In genomic region chr22:38649841-38650522, GRCh38 we compare ENCODE assay signal across 25 cellular contexts. TPM values are rescaled to one million over a fixed set of nuclear protein-coding genes. Genes with fewer than 3 reads are reported as not detected.
DNase-seq lines count a peak whose midpoint lies in the region; ATAC-seq and FAIRE-seq lines count a peak whose summit lies in the region.
"Had no signal": no experiment of that assay in that cellular context is flagged by ENCODE, and none has a peak within 500 bp of the region (broad histone marks: within the 10 kb centered on the region; RNA-seq: fewer than 3 reads in every experiment).

No MANE protein-coding gene starts in this region.

- H3K4me1 ChIP-seq in small intestine (ENCODE audit: control insufficient read depth in 2 of 2, insufficient read depth in 1 of 2, low read depth in 1 of 2, low read length in 1 of 2): no peaks in the 10 kb centered on the region
- H3K4me1 ChIP-seq: BE2C, gastroesophageal sphincter had no signal

- DNase-seq in COLO668 (lab: John Stamatoyannopoulos, UW; ENCODE audit: unreplicated experiment) (peak; percentile 10), DMS153 treated with DMSO at 0.1 percent for 48 hours (lab: John Stamatoyannopoulos, UW; ENCODE audit: unreplicated experiment) (peak; percentile 21), NCI-H2196 treated with DMSO at 0.1 percent for 48 hours (lab: John Stamatoyannopoulos, UW; ENCODE audit: unreplicated experiment) (peak; percentile 8), epithelial cell of prostate (ENCODE audit: low read depth, low spot score) (peak; percentile 70), small intestine (no peak), NCI-H1930 (lab: John Stamatoyannopoulos, UW) (no peak)
- DNase-seq: activated CD4-positive, alpha-beta T cell treated with anti-CD3 and anti-CD28 coated beads, Interleukin-2, amount 10 ng/mL, durations not matched to agents 24 days and 14 days; amygdala; BE2C; CD8-positive, alpha-beta memory T cell; HFFc6; KBM-7; left cardiac atrium; NCI-H1092 treated with DMSO at 0.1 percent for 48 hours; NCI-H2081; NCI-H526 treated with DMSO at 0.1 percent for 48 hours; nephron progenitor cell had no signal

- 66 to 70% (median 67%) methylated on average over 5 of the region's 5 CpGs for WGBS in small intestine, 3 donors

- peak overlapping the region; percentile 64 for H3K27ac ChIP-seq in epithelial cell of prostate
- H3K27ac ChIP-seq in small intestine (ENCODE audit: low read depth in 1 of 2, low read length in 1 of 2): no peak overlapping the region
- H3K27ac ChIP-seq: gastroesophageal sphincter, hepatocyte had no signal

- no peaks in the 10 kb centered on the region for H3K9me3 ChIP-seq in small intestine (ENCODE audit: control insufficient read depth, low read depth)
- H3K9me3 ChIP-seq: BE2C, gastroesophageal sphincter had no signal

- no peaks in the 10 kb centered on the region for H3K27me3 ChIP-seq in small intestine (ENCODE audit: control insufficient read depth in 2 of 2, insufficient read depth in 2 of 2, low read length in 2 of 2)
- H3K27me3 ChIP-seq: BE2C, gastroesophageal sphincter, hepatocyte had no signal

- H3K36me3 ChIP-seq in small intestine (ENCODE audit: control insufficient read depth in 2 of 2, insufficient read depth in 2 of 2, low read length in 2 of 2): no peaks in the 10 kb centered on the region
- H3K36me3 ChIP-seq: gastroesophageal sphincter had no signal

- ATAC-seq in GM18870 (IDR thresholded peaks at IDR 0.05; ENCODE audit: unreplicated experiment) (no peak), HG02970 (IDR thresholded peaks at IDR 0.05; ENCODE audit: low FRiP score, unreplicated experiment) (no peak)
- ATAC-seq: gastroesophageal sphincter; GM23338; left cardiac atrium; stimulated activated memory B cell treated with anti-CD40 and anti-IgM and Interleukin-4, amounts not matched to agents 10 μg/mL and 1 μg/mL and 100 μg/mL, for 72 hours; WTC11 had no signal

- no peak for FAIRE-seq in small intestine (lab: Jason Lieb, UNC)
- FAIRE-seq: GM19239 had no signal

- no peak overlapping the region for H3K4me3 ChIP-seq in small intestine (ENCODE audit: low read depth in 1 of 2, low read length in 2 of 2)
- H3K4me3 ChIP-seq: gastroesophageal sphincter, GM23338, hepatocyte had no signal

RNA-seq across cellular contexts. Expression of gene FAM227A, which starts 6.2 kb away (rescaled TPM):
- under 1 TPM in 1 of 3 donors, not detected in 2; 0.36 TPM for polyA plus RNA-seq in small intestine

RNA-seq across cellular contexts. Expression of gene CBY1, which starts 6.5 kb away (rescaled TPM):
- 10 to 100 TPM; 17.3 to 36.2 (median 27.5) TPM for polyA plus RNA-seq in small intestine

RNA-seq across cellular contexts. Expression of gene TOMM22, which starts 31.8 kb away (rescaled TPM):
- polyA plus RNA-seq in small intestine: 10 to 100 TPM; 42.5 to 59.9 (median 44.0) TPM

RNA-seq across cellular contexts. Expression of gene JOSD1, which starts 50.8 kb away (rescaled TPM):
- polyA plus RNA-seq in small intestine: 10 to 100 TPM; 34.6 to 73.5 (median 39.4) TPM

RNA-seq across cellular contexts. Expression of gene GTPBP1, which starts 55.8 kb away (rescaled TPM):
- 10 to 100 TPM; 13.0 to 25.8 (median 22.2) TPM for polyA plus RNA-seq in small intestine

Comparison
In these comparisons a context has a peak if more than half of its experiments do, and no peak if none do; other contexts are left out.
1. DNase-seq: peak in COLO668 (single experiment), DMS153 treated with DMSO at 0.1 percent for 48 hours (single experiment), NCI-H2196 treated with DMSO at 0.1 percent for 48 hours (single experiment) and epithelial cell of prostate (single experiment); none in small intestine (single experiment) and NCI-H1930 (0 of 2).